11 cellular contexts compared by ENCODE assay signal in genomic region chr1:108130812-108131211, GRCh38.
"Had no signal": no experiment of that assay in that cellular context is flagged by ENCODE, and none has a peak within 500 bp of the region (broad histone marks: within the 10 kb centered on the region; RNA-seq: fewer than 3 reads in every experiment).

No MANE protein-coding gene starts in this region.

- H3K9me3 Mint-ChIP-seq: activated T-helper 17 cell treated with anti-CD3 and anti-CD28 coated beads, Interleukin-2, amount 50 U/mL, for 72 hours had no signal

- H3K27ac Mint-ChIP-seq: activated CD4-positive, alpha-beta T cell treated with anti-CD3 and anti-CD28 coated beads, Interleukin-2, amount 10 ng/mL, durations not matched to agents 7 days and 5 days; activated T-helper 17 cell treated with anti-CD3 and anti-CD28 coated beads, Interleukin-2, amount 50 U/mL, for 72 hours; stimulated activated naive CD8-positive, alpha-beta T cell treated with anti-CD3 and anti-CD28 coated beads, Interleukin-15, Interleukin-2, amounts not matched to agents 100 ng/mL and 50 ng/mL, for 24 hours had no signal

- H3K27ac ChIP-seq: adrenal gland, heart left ventricle, left ventricle myocardium inferior, testis had no signal

- H3K9me3 ChIP-seq: heart left ventricle, left ventricle myocardium inferior, testis had no signal

- DNase-seq: activated CD4-positive, alpha-beta T cell treated with anti-CD3 and anti-CD28 coated beads, Interleukin-2, amount 10 ng/mL, durations not matched to agents 7 days and 5 days; activated naive CD4-positive, alpha-beta T cell treated with anti-CD3 and anti-CD28 coated beads, Interleukin-2, amount 50 U/mL, for 16 hours; activated T-cell treated with anti-CD3 and anti-CD28 coated beads for 4 hours; adrenal gland; heart left ventricle; left ventricle myocardium inferior; stimulated activated CD4-positive, alpha-beta T cell treated with anti-CD3 and anti-CD28 coated beads, Interleukin-2, amount 100 ng/mL, for 48 hours; T-helper 9 cell; testis had no signal

- H3K27me3 Mint-ChIP-seq: activated CD4-positive, alpha-beta T cell treated with anti-CD3 and anti-CD28 coated beads, Interleukin-2, amount 10 ng/mL, durations not matched to agents 7 days and 5 days; activated T-helper 17 cell treated with anti-CD3 and anti-CD28 coated beads, Interleukin-2, amount 50 U/mL, for 72 hours; stimulated activated naive CD8-positive, alpha-beta T cell treated with anti-CD3 and anti-CD28 coated beads, Interleukin-15, Interleukin-2, amounts not matched to agents 100 ng/mL and 50 ng/mL, for 24 hours had no signal

- H3K4me3 Mint-ChIP-seq: activated CD4-positive, alpha-beta T cell treated with anti-CD3 and anti-CD28 coated beads, Interleukin-2, amount 10 ng/mL, durations not matched to agents 7 days and 5 days; activated T-helper 17 cell treated with anti-CD3 and anti-CD28 coated beads, Interleukin-2, amount 50 U/mL, for 72 hours; stimulated activated naive CD8-positive, alpha-beta T cell treated with anti-CD3 and anti-CD28 coated beads, Interleukin-15, Interleukin-2, amounts not matched to agents 100 ng/mL and 50 ng/mL, for 24 hours had no signal

- ATAC-seq: activated T-helper 17 cell treated with anti-CD3 and anti-CD28 coated beads, Interleukin-2, amount 50 U/mL, for 72 hours; heart left ventricle had no signal

- H3K27me3 ChIP-seq: adrenal gland, heart left ventricle, testis had no signal

- H3K4me1 Mint-ChIP-seq: activated CD4-positive, alpha-beta T cell treated with anti-CD3 and anti-CD28 coated beads, Interleukin-2, amount 10 ng/mL, durations not matched to agents 7 days and 5 days; activated T-helper 17 cell treated with anti-CD3 and anti-CD28 coated beads, Interleukin-2, amount 50 U/mL, for 72 hours had no signal

- H3K4me3 ChIP-seq: adrenal gland, heart left ventricle, left ventricle myocardium inferior, testis had no signal

- H3K4me1 ChIP-seq: adrenal gland, left ventricle myocardium inferior, testis had no signal
